ENCODE assay signal across 29 cellular contexts in genomic region chr18:77161954-77162353, GRCh38.
"Had no signal": no experiment of that assay in that cellular context is flagged by ENCODE, and none has a peak within 500 bp of the region (broad histone marks: within the 10 kb centered on the region; RNA-seq: fewer than 3 reads in every experiment).

No MANE protein-coding gene starts in this region.

- DNase-seq: activated B cell treated with CpG ODN at 0.5 μM for 24 hours; activated CD4-positive, alpha-beta T cell treated with anti-CD3 and anti-CD28 coated beads for 36 hours; activated CD8-positive, alpha-beta memory T cell treated with anti-CD3 and anti-CD28 coated beads, Interleukin-2, amount 10 ng/mL, durations not matched to agents 7 days and 5 days; activated CD8-positive, alpha-beta T cell treated with anti-CD3 and anti-CD28 coated beads, Interleukin-2, amount 10 ng/mL, durations not matched to agents 7 days and 5 days; activated naive CD4-positive, alpha-beta T cell treated with Interleukin-2 at 50 U/mL for 16 hours; activated T-cell treated with anti-CD3 and anti-CD28 coated beads, Interleukin-2, amount 50 U/mL, for 48 hours; aorta; body of pancreas; foreskin melanocyte; heart right ventricle; left cardiac atrium; midbrain; naive thymus-derived CD8-positive, alpha-beta T cell; stimulated activated CD4-positive, alpha-beta T cell treated with anti-CD3 and anti-CD28 coated beads, Interleukin-15, amount 100 ng/mL, for 24 hours; stimulated activated CD4-positive, alpha-beta T cell treated with anti-CD3 and anti-CD28 coated beads, Interleukin-2, amount 100 ng/mL, for 24 hours; stimulated activated naive B cell treated with anti-CD40 and anti-IgM and Interleukin-4, amounts not matched to agents 10 μg/mL and 1 μg/mL and 100 μg/mL, for 72 hours; stomach; T-helper 1 cell; thyroid gland; upper lobe of left lung had no signal

- H3K36me3 Mint-ChIP-seq: activated CD8-positive, alpha-beta memory T cell treated with anti-CD3 and anti-CD28 coated beads, Interleukin-2, amount 10 ng/mL, durations not matched to agents 7 days and 5 days; activated naive CD8-positive, alpha-beta T cell; naive thymus-derived CD8-positive, alpha-beta T cell; stimulated activated naive B cell treated with anti-CD40 and anti-IgM and Interleukin-4, amounts not matched to agents 10 μg/mL and 1 μg/mL and 100 μg/mL, for 72 hours had no signal

- H3K27me3 Mint-ChIP-seq: activated CD4-positive, alpha-beta T cell treated with anti-CD3 and anti-CD28 coated beads for 36 hours had no signal

- H3K9me3 Mint-ChIP-seq: activated B cell treated with CpG ODN at 0.5 μM for 24 hours; activated T-helper 2 cell treated with anti-CD3 and anti-CD28 coated beads, Interferon-gamma antibody, Interleukin-2, Interleukin-4, amounts not matched to agents 10 μg/mL and 5 μg/mL and 100 μg/mL, durations not matched to agents 14 hours and 24 hours and 36 hours; naive thymus-derived CD8-positive, alpha-beta T cell; neural crest cell; stimulated activated naive B cell treated with anti-CD40 and anti-IgM and Interleukin-4, amounts not matched to agents 10 μg/mL and 1 μg/mL and 100 μg/mL, for 72 hours; T-helper 2 cell treated with Interferon-gamma antibody and Interleukin-4, amounts not matched to agents 5 μg/mL and 100 μg/mL, for 36 hours had no signal

- H3K36me3 ChIP-seq: esophagus muscularis mucosa, heart right ventricle, right atrium auricular region, stomach, thyroid gland, upper lobe of left lung had no signal

- H3K4me1 ChIP-seq: body of pancreas, esophagus muscularis mucosa, right atrium auricular region, stomach, upper lobe of left lung had no signal

- ATAC-seq: activated CD4-positive, alpha-beta T cell treated with anti-CD3 and anti-CD28 coated beads for 36 hours; activated CD8-positive, alpha-beta memory T cell treated with anti-CD3 and anti-CD28 coated beads, Interleukin-2, amount 10 ng/mL, durations not matched to agents 7 days and 5 days; activated CD8-positive, alpha-beta T cell treated with anti-CD3 and anti-CD28 coated beads, Interleukin-2, amount 10 ng/mL, durations not matched to agents 7 days and 5 days; body of pancreas; heart right ventricle; left cardiac atrium; naive thymus-derived CD8-positive, alpha-beta T cell had no signal

- H3K27ac ChIP-seq: body of pancreas, coronary artery, esophagus muscularis mucosa, heart right ventricle, right atrium auricular region, stomach, thyroid gland had no signal

- H3K27me3 ChIP-seq: body of pancreas, right atrium auricular region, thyroid gland, upper lobe of left lung had no signal

- H3K27ac Mint-ChIP-seq: activated B cell treated with CpG ODN at 0.5 μM for 24 hours; activated CD4-positive, alpha-beta T cell treated with anti-CD3 and anti-CD28 coated beads for 36 hours; activated CD8-positive, alpha-beta memory T cell treated with anti-CD3 and anti-CD28 coated beads, Interleukin-2, amount 10 ng/mL, durations not matched to agents 7 days and 5 days; activated CD8-positive, alpha-beta T cell treated with anti-CD3 and anti-CD28 coated beads, Interleukin-2, amount 10 ng/mL, durations not matched to agents 7 days and 5 days; activated naive CD8-positive, alpha-beta T cell; activated T-helper 2 cell treated with anti-CD3 and anti-CD28 coated beads, Interferon-gamma antibody, Interleukin-2, Interleukin-4, amounts not matched to agents 10 μg/mL and 5 μg/mL and 100 μg/mL, durations not matched to agents 14 hours and 24 hours and 36 hours; naive thymus-derived CD8-positive, alpha-beta T cell; T-helper 2 cell treated with Interferon-gamma antibody and Interleukin-4, amounts not matched to agents 5 μg/mL and 100 μg/mL, for 36 hours had no signal

- FAIRE-seq: endothelial cell of umbilical vein, islet of Langerhans had no signal

- H3K4me3 ChIP-seq: body of pancreas, coronary artery, esophagus muscularis mucosa, heart right ventricle, right atrium auricular region, stomach, thyroid gland, upper lobe of left lung had no signal

- H3K9me3 ChIP-seq: body of pancreas, esophagus muscularis mucosa, heart right ventricle, right atrium auricular region, stomach, thyroid gland, upper lobe of left lung had no signal

- H3K4me3 Mint-ChIP-seq: activated B cell treated with CpG ODN at 0.5 μM for 24 hours; activated CD4-positive, alpha-beta T cell treated with anti-CD3 and anti-CD28 coated beads for 36 hours; activated CD8-positive, alpha-beta memory T cell treated with anti-CD3 and anti-CD28 coated beads, Interleukin-2, amount 10 ng/mL, durations not matched to agents 7 days and 5 days; activated CD8-positive, alpha-beta T cell treated with anti-CD3 and anti-CD28 coated beads, Interleukin-2, amount 10 ng/mL, durations not matched to agents 7 days and 5 days; activated naive CD8-positive, alpha-beta T cell; naive thymus-derived CD8-positive, alpha-beta T cell; neural crest cell; stimulated activated naive B cell treated with anti-CD40 and anti-IgM and Interleukin-4, amounts not matched to agents 10 μg/mL and 1 μg/mL and 100 μg/mL, for 72 hours; T-helper 2 cell treated with Interferon-gamma antibody and Interleukin-4, amounts not matched to agents 5 μg/mL and 100 μg/mL, for 36 hours had no signal
